In genomic region chr14:100339757-100340453, GRCh38 we compare ENCODE assay signal across 14 cellular contexts. TPM values are rescaled to one million over a fixed set of nuclear protein-coding genes. Genes with fewer than 3 reads are reported as not detected.
DNase-seq lines count a peak whose midpoint lies in the region; FAIRE-seq and TF ChIP-seq lines count a peak whose summit lies in the region.
"Had no signal": no experiment of that assay in that cellular context is flagged by ENCODE, and none has a peak within 500 bp of the region (broad histone marks: within the 10 kb centered on the region; RNA-seq: fewer than 3 reads in every experiment).

No MANE protein-coding gene starts in this region.

- intact Hi-C loops in thyroid gland (cut with DNase I) = no loop called here

- H3K9me3 Mint-ChIP-seq in activated naive CD4-positive, alpha-beta T cell treated with anti-CD3 and anti-CD28 coated beads, Interleukin-2, amount 50 U/mL, for 24 hours = no peaks in the 10 kb centered on the region
- no peaks in the 10 kb centered on the region for H3K9me3 Mint-ChIP-seq in activated naive CD8-positive, alpha-beta T cell treated with anti-CD3 and anti-CD28 coated beads for 36 hours

- H3K27me3 Mint-ChIP-seq in activated naive CD4-positive, alpha-beta T cell treated with anti-CD3 and anti-CD28 coated beads, Interleukin-2, amount 50 U/mL, for 24 hours = no peaks in the 10 kb centered on the region
- no peaks in the 10 kb centered on the region for H3K27me3 Mint-ChIP-seq in activated naive CD8-positive, alpha-beta T cell treated with anti-CD3 and anti-CD28 coated beads for 36 hours

- peak overlapping the region; percentile 35 for H3K27ac Mint-ChIP-seq in activated naive CD4-positive, alpha-beta T cell treated with anti-CD3 and anti-CD28 coated beads, Interleukin-2, amount 50 U/mL, for 24 hours
- H3K27ac Mint-ChIP-seq in activated naive CD8-positive, alpha-beta T cell treated with anti-CD3 and anti-CD28 coated beads for 36 hours = peak overlapping the region; percentile 69

- peaks cover 25% of the 10 kb centered on the region for H3K36me3 Mint-ChIP-seq in activated naive CD4-positive, alpha-beta T cell treated with anti-CD3 and anti-CD28 coated beads, Interleukin-2, amount 50 U/mL, for 24 hours
- peaks cover 60% of the 10 kb centered on the region for H3K36me3 Mint-ChIP-seq in activated naive CD8-positive, alpha-beta T cell treated with anti-CD3 and anti-CD28 coated beads for 36 hours

- no peak overlapping the region for H3K4me3 Mint-ChIP-seq in activated naive CD4-positive, alpha-beta T cell treated with anti-CD3 and anti-CD28 coated beads, Interleukin-2, amount 50 U/mL, for 24 hours
- H3K4me3 Mint-ChIP-seq in activated naive CD8-positive, alpha-beta T cell treated with anti-CD3 and anti-CD28 coated beads for 36 hours = no peak overlapping the region

- WGBS in thyroid gland, 2 donors = 86 to 88% methylated on average over 6 of the region's 6 CpGs

- H3K27me3 ChIP-seq in thyroid gland = no peaks in the 10 kb centered on the region

- TF ChIP-seq CTCF in thyroid gland (IDR thresholded peaks at IDR 0.05) = no peak

- no peak for DNase-seq in activated naive CD4-positive, alpha-beta T cell treated with anti-CD3 and anti-CD28 coated beads, Interleukin-2, amount 50 U/mL, for 16 hours
- DNase-seq in activated naive CD8-positive, alpha-beta T cell treated with anti-CD3 and anti-CD28 coated beads for 36 hours = no peak
- DNase-seq in mesenteric fat pad (ENCODE audit: low spot score) (peak; percentile 78), thyroid gland (no peak), ACHN (no peak), H54 (ENCODE audit: insufficient read length, low spot score) (no peak), NCI-H526 (lab: John Stamatoyannopoulos, UW) (no peak)
- DNase-seq: EL, NCI-H2171 had no signal

- no peak overlapping the region for H3K4me3 ChIP-seq in thyroid gland (replicated peaks in 1 of 3)

- peaks cover 14 to 21% of the 10 kb centered on the region in 2 donors for H3K36me3 ChIP-seq in thyroid gland

- H3K9me3 ChIP-seq in thyroid gland = no peaks in the 10 kb centered on the region

- H3K4me1 ChIP-seq in thyroid gland = peaks cover 0 to 12% of the 10 kb centered on the region in 2 donors

- H3K4me1 Mint-ChIP-seq in activated naive CD4-positive, alpha-beta T cell treated with anti-CD3 and anti-CD28 coated beads, Interleukin-2, amount 50 U/mL, for 24 hours = peaks cover 12% of the 10 kb centered on the region
- H3K4me1 Mint-ChIP-seq in activated naive CD8-positive, alpha-beta T cell treated with anti-CD3 and anti-CD28 coated beads for 36 hours = peaks cover 16% of the 10 kb centered on the region

- H3K27ac ChIP-seq in thyroid gland = peak overlapping the region in 2 of 3 donors; percentile 1 to 15

- in situ Hi-C loops in ACHN (cut with HindIII; ENCODE audit: low pct_ligation_motif_present, low pct_unique_long_range_greater_than_20kb, low sequenced_read_pairs) = no loop called here

- no peak for FAIRE-seq in H54 (lab: Jason Lieb, UNC)

- TF ChIP-seq POLR2A in thyroid gland (IDR thresholded peaks at IDR 0.05) = no peak
- TF ChIP-seq POLR2A in H54 (IDR thresholded peaks at IDR 0.05; ENCODE audit: low read depth, low read length) = no peak

RNA-seq across cellular contexts. Expression of gene SLC25A47, which starts 16.8 kb away (rescaled TPM):
- total RNA-seq in activated naive CD8-positive, alpha-beta T cell treated with anti-CD3 and anti-CD28 coated beads for 36 hours = not detected
- total RNA-seq in mesenteric fat pad (not detected), thyroid gland (not detected)
- total RNA-seq: cardiac septum, esophagus mucosa, M059J, sciatic nerve had no signal

RNA-seq across cellular contexts. Expression of gene SLC25A29, which starts 33.7 kb away (rescaled TPM):
- 1 to 10 TPM; 5.5 to 6.5 TPM for total RNA-seq in activated naive CD8-positive, alpha-beta T cell treated with anti-CD3 and anti-CD28 coated beads for 36 hours
- 20.0 TPM for total RNA-seq in mesenteric fat pad
- total RNA-seq in thyroid gland = 100 to 1,000 TPM; 354 to 606 (median 433) TPM

RNA-seq across cellular contexts. Expression of gene WDR25, which starts 36.4 kb away (rescaled TPM):
- 1 to 10 TPM; 7.9 to 9.0 TPM for total RNA-seq in activated naive CD8-positive, alpha-beta T cell treated with anti-CD3 and anti-CD28 coated beads for 36 hours
- total RNA-seq in mesenteric fat pad = 8.7 TPM
- 10 to 100 TPM; 13.3 to 41.8 (median 29.6) TPM for total RNA-seq in thyroid gland

Comparison
In these comparisons a context has a peak if more than half of its experiments do, and no peak if none do; other contexts are left out.
1. RNA of gene SLC25A29, which starts 33.7 kb away (total RNA-seq): 354 to 606 TPM in thyroid gland; 20.0 TPM in mesenteric fat pad (single experiment) and 5.5 to 6.5 TPM in activated naive CD8-positive, alpha-beta T cell treated with anti-CD3 and anti-CD28 coated beads for 36 hours; every median in the first group is over 10 times any median in the second.